In genomic region chr14:96567289-96567899, GRCh38 we compare ENCODE assay signal across 8 cellular contexts.
DNase-seq lines count a peak whose midpoint lies in the region; ATAC-seq and TF ChIP-seq lines count a peak whose summit lies in the region.

No MANE protein-coding gene starts in this region.

- H3K27ac ChIP-seq in 22Rv1 = no peak overlapping the region
- no peak overlapping the region for H3K27ac ChIP-seq in VCaP

- no peak overlapping the region for H3K4me3 Mint-ChIP-seq in activated T-cell treated with anti-CD3 and anti-CD28 coated beads, Interleukin-2, amount 50 U/mL, for 72 hours

- no peaks in the 10 kb centered on the region for H3K4me1 Mint-ChIP-seq in activated T-cell treated with anti-CD3 and anti-CD28 coated beads, Interleukin-2, amount 50 U/mL, for 72 hours (ENCODE audit: low read depth)

- no peaks in the 10 kb centered on the region for H3K27me3 Mint-ChIP-seq in activated T-cell treated with anti-CD3 and anti-CD28 coated beads, Interleukin-2, amount 50 U/mL, for 72 hours (ENCODE audit: low read depth)

- H3K9me3 Mint-ChIP-seq in activated T-cell treated with anti-CD3 and anti-CD28 coated beads, Interleukin-2, amount 50 U/mL, for 72 hours = no peaks in the 10 kb centered on the region

- TF ChIP-seq CTCF in 22Rv1 (IDR thresholded peaks at IDR 0.05) (peak; percentile 82), GM12864 (IDR thresholded peaks at IDR 0.05; ENCODE audit: low read depth, low read length, missing control alignments) (peak; percentile 43), LNCAP (IDR thresholded peaks at IDR 0.05) (peak; percentile 75), VCaP (conservative IDR thresholded peaks at IDR 0.05) (peak; percentile 84)

- DNase-seq in GM12864 (ENCODE audit: low read depth) (no peak), hepatic stellate cell (ENCODE audit: low spot score) (peak; percentile 9), activated T-cell treated with anti-CD3 and anti-CD28 coated beads for 4 hours (no peak), DMS153 treated with DMSO at 0.1 percent for 48 hours (lab: John Stamatoyannopoulos, UW; ENCODE audit: unreplicated experiment) (no peak)
- DNase-seq in activated T-cell treated with anti-CD3 and anti-CD28 coated beads, Interleukin-2, amount 50 U/mL, for 72 hours = no peak

- peaks cover 4 to 18% of the 10 kb centered on the region in 2 donors for H3K36me3 Mint-ChIP-seq in activated T-cell treated with anti-CD3 and anti-CD28 coated beads, Interleukin-2, amount 50 U/mL, for 72 hours (ENCODE audit: insufficient read depth in 2 of 2)

- no peak overlapping the region for H3K27ac Mint-ChIP-seq in activated T-cell treated with anti-CD3 and anti-CD28 coated beads, Interleukin-2, amount 50 U/mL, for 72 hours

- no peak overlapping the region for H3K4me3 ChIP-seq in GM12864 (ENCODE audit: low read depth, low read length)

- no peak for ATAC-seq in activated T-cell treated with anti-CD3 and anti-CD28 coated beads, Interleukin-2, amount 50 U/mL, for 72 hours (replicated peaks in 1 of 2)
